15 cellular contexts compared by ENCODE assay signal in the genomic region with DNA sequence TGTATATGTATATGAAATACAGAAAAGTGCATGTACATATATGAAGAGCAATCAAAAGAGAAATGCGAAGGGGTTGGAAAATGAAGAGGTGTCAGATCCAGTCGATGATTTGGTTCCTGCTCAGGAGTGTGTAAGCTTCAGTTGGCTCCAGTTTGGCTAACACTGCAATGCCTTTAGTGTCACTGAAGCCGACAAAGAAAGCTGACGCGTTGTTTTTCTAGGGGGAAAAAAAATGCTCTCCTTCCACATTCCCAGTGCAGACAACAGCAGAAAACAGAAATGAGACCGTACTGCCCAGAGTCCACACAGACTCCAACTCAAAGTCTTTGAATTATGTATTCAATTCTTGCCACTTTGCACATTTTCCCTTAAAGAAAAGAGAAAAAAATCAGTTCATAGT.
DNase-seq lines count a peak whose midpoint lies in the region; ATAC-seq and TF ChIP-seq lines count a peak whose summit lies in the region.
"Had no signal": no experiment of that assay in that cellular context is flagged by ENCODE, and none has a peak within 500 bp of the region (broad histone marks: within the 10 kb centered on the region; RNA-seq: fewer than 3 reads in every experiment).

No MANE protein-coding gene starts in this region.

- DNase-seq in Right ventricle myocardium superior (no peak), left ventricle myocardium inferior (no peak), brain microvascular endothelial cell (peak; percentile 20), thyroid gland (peak; percentile 24 to 34), NCI-H2227 treated with DMSO at 0.1 percent for 48 hours (lab: John Stamatoyannopoulos, UW) (no peak)
- no peak for DNase-seq in stimulated activated CD4-positive, alpha-beta T cell treated with anti-CD3 and anti-CD28 coated beads, Interleukin-2, amount 100 ng/mL, for 48 hours
- DNase-seq in CD8-positive, alpha-beta T cell = no peak
- DNase-seq: 8988T, EL, NCI-H187, NCI-H345, NCI-H69, SIG-M5 had no signal

- H3K4me3 ChIP-seq in left ventricle myocardium inferior (no peak overlapping the region), brain microvascular endothelial cell (ENCODE audit: low read depth, low read length) (no peak overlapping the region), thyroid gland (replicated peaks in 1 of 3) (no peak overlapping the region)
- H3K4me3 ChIP-seq in CD8-positive, alpha-beta T cell (ENCODE audit: low read depth, low read length) = no peak overlapping the region
- H3K4me3 ChIP-seq: HAP-1 had no signal

- H3K36me3 ChIP-seq in left ventricle myocardium inferior (no peaks in the 10 kb centered on the region), brain microvascular endothelial cell (replicated peaks) (no peaks in the 10 kb centered on the region), thyroid gland (no peaks in the 10 kb centered on the region)
- no peaks in the 10 kb centered on the region for H3K36me3 ChIP-seq in CD8-positive, alpha-beta T cell (ENCODE audit: insufficient read depth, low read length)
- H3K36me3 ChIP-seq: HAP-1 had no signal

- no peaks in the 10 kb centered on the region for H3K27me3 Mint-ChIP-seq in nephron (ENCODE audit: low read depth)
- H3K27me3 Mint-ChIP-seq in CD8-positive, alpha-beta T cell (ENCODE audit: low read depth) = no peaks in the 10 kb centered on the region

- H3K4me3 Mint-ChIP-seq in nephron = peak overlapping the region in 2 of 3 experiments; percentile 0 to 16
- no peak overlapping the region for H3K4me3 Mint-ChIP-seq in CD8-positive, alpha-beta T cell

- no peaks in the 10 kb centered on the region for H3K9me3 Mint-ChIP-seq in nephron
- no peaks in the 10 kb centered on the region for H3K9me3 Mint-ChIP-seq in CD8-positive, alpha-beta T cell

- H3K27ac ChIP-seq in left ventricle myocardium inferior (replicated peaks) = no peak overlapping the region
- H3K27ac ChIP-seq in brain microvascular endothelial cell = no peak overlapping the region
- H3K27ac ChIP-seq in thyroid gland = peak overlapping the region; percentile 29 to 73 (median 70)
- no peak overlapping the region for H3K27ac ChIP-seq in CD8-positive, alpha-beta T cell (ENCODE audit: low read depth, low read length)

- H3K4me1 Mint-ChIP-seq in nephron = peaks cover 66% of the 10 kb centered on the region
- no peaks in the 10 kb centered on the region for H3K4me1 Mint-ChIP-seq in CD8-positive, alpha-beta T cell (ENCODE audit: low read depth)

- WGBS in thyroid gland, 2 donors = 15 to 34% methylated on average over 6 of the region's 6 CpGs

- no peak for TF ChIP-seq POLR2A in thyroid gland (IDR thresholded peaks at IDR 0.05)

- H3K4me1 ChIP-seq in left ventricle myocardium inferior = peaks cover 21% of the 10 kb centered on the region
- H3K4me1 ChIP-seq in thyroid gland = peaks cover 30 to 40% of the 10 kb centered on the region in 2 donors
- no peaks in the 10 kb centered on the region for H3K4me1 ChIP-seq in CD8-positive, alpha-beta T cell (ENCODE audit: insufficient read depth, low read length)

- H3K36me3 Mint-ChIP-seq in nephron (ENCODE audit: low read depth) = no peaks in the 10 kb centered on the region
- no peaks in the 10 kb centered on the region for H3K36me3 Mint-ChIP-seq in CD8-positive, alpha-beta T cell

- intact Hi-C loops in Right ventricle myocardium superior (cut with DNase I) (no loop called here), left ventricle myocardium inferior (cut with micrococcal nuclease) (loop anchor here (10.0 kb wide), 1 partner anchor 155 kb away; the partner anchor contains the start of gene NHS), thyroid gland (cut with DNase I) (no loop called here)
- intact Hi-C loops in CD8-positive, alpha-beta T cell (cut with DNase I, micrococcal nuclease) = no loop called here

- POLR2A ChIA-PET in CD8-positive, alpha-beta T cell (lab: Charles Lee) = no interaction called here

- TF ChIP-seq CTCF in left ventricle myocardium inferior (IDR thresholded peaks at IDR 0.05; ENCODE audit: borderline replicate concordance) (no peak), brain microvascular endothelial cell (IDR thresholded peaks at IDR 0.05; ENCODE audit: low read depth, low read length, missing control alignments) (no peak), nephron (IDR thresholded peaks at IDR 0.05; ENCODE audit: unreplicated experiment in 3 of 3) (no peak), thyroid gland (IDR thresholded peaks at IDR 0.05) (no peak)
- TF ChIP-seq CTCF in CD8-positive, alpha-beta T cell (IDR thresholded peaks at IDR 0.05) = no peak

- ATAC-seq in Right ventricle myocardium superior (ENCODE audit: poor library complexity) = peak; percentile 28
- ATAC-seq in CD8-positive, alpha-beta T cell = no peak

- CTCF ChIA-PET in CD8-positive, alpha-beta T cell (lab: Charles Lee) = no interaction called here

- in situ Hi-C loops in brain microvascular endothelial cell (cut with HindIII; ENCODE audit: low pct_ligation_motif_present, low sequenced_read_pairs) = no loop called here

- H3K9me3 ChIP-seq in left ventricle myocardium inferior (replicated peaks) (no peaks in the 10 kb centered on the region), thyroid gland (no peaks in the 10 kb centered on the region)
- H3K9me3 ChIP-seq in CD8-positive, alpha-beta T cell (ENCODE audit: low read length) = no peaks in the 10 kb centered on the region
- H3K9me3 ChIP-seq: HAP-1 had no signal

- H3K27me3 ChIP-seq in left ventricle myocardium inferior (ENCODE audit: low read depth) (no peaks in the 10 kb centered on the region), brain microvascular endothelial cell (replicated peaks) (no peaks in the 10 kb centered on the region), thyroid gland (no peaks in the 10 kb centered on the region)
- H3K27me3 ChIP-seq in CD8-positive, alpha-beta T cell (ENCODE audit: insufficient read depth, low read length) = no peaks in the 10 kb centered on the region

- H3K27ac Mint-ChIP-seq in nephron = peak overlapping the region; percentile 73 to 85 (median 81)
- no peak overlapping the region for H3K27ac Mint-ChIP-seq in CD8-positive, alpha-beta T cell

Comparison
In these comparisons a context has a peak if more than half of its experiments do, and no peak if none do; other contexts are left out.
1. DNase-seq: peak in brain microvascular endothelial cell (single experiment) and thyroid gland (2 of 2); none in Right ventricle myocardium superior (single experiment), left ventricle myocardium inferior (single experiment), stimulated activated CD4-positive, alpha-beta T cell treated with anti-CD3 and anti-CD28 coated beads, Interleukin-2, amount 100 ng/mL, for 48 hours (0 of 2), CD8-positive, alpha-beta T cell (0 of 7) and NCI-H2227 treated with DMSO at 0.1 percent for 48 hours (single experiment).
2. H3K27ac ChIP-seq: peak in thyroid gland (3 of 3); none in left ventricle myocardium inferior (single experiment), brain microvascular endothelial cell (single experiment) and CD8-positive, alpha-beta T cell (single experiment).